In genomic region chr12:89353188-89353822, GRCh38 we compare ENCODE assay signal across 8 cellular contexts. TPM values are rescaled to one million over a fixed set of nuclear protein-coding genes. Genes with fewer than 3 reads are reported as not detected.
DNase-seq lines count a peak whose midpoint lies in the region; ATAC-seq and TF ChIP-seq lines count a peak whose summit lies in the region.

No MANE protein-coding gene starts in this region.

- no peaks in the 10 kb centered on the region for H3K9me2 ChIP-seq in SU-DHL-6 (replicated peaks; ENCODE audit: insufficient read depth, low read length)

- no peaks in the 10 kb centered on the region for H3F3A ChIP-seq in SU-DHL-6 (ENCODE audit: insufficient read depth)

- H3K36me3 ChIP-seq in SU-DHL-6 (ENCODE audit: low read length) (no peaks in the 10 kb centered on the region), psoas muscle (ENCODE audit: insufficient read depth in 1 of 2, low read depth in 1 of 2) (peaks cover 0 to 13% of the 10 kb centered on the region in 2 donors)

- H3K27ac Mint-ChIP-seq in IgD-negative memory B cell, result peak overlapping the region; percentile 69 to 96 (median 95)

- in situ Hi-C loops in astrocyte of the spinal cord (cut with HindIII; ENCODE audit: low sequenced_read_pairs), result no loop called here

- H3K4me1 ChIP-seq in psoas muscle, result peaks cover 15% of the 10 kb centered on the region

- intact Hi-C loops in psoas muscle (cut with DNase I), result loop anchor here in 1 of 2 donors (5.0 kb wide), 2 partner anchors 174 to 301 kb away; partner anchors contain the start of gene POC1B

- no peaks in the 10 kb centered on the region for H4K20me1 ChIP-seq in SU-DHL-6 (ENCODE audit: low read depth, low read length)

- peak overlapping the region; percentile 95 to 99 (median 98) for H3K4me3 Mint-ChIP-seq in IgD-negative memory B cell

- H3K9me3 ChIP-seq in SU-DHL-6 (ENCODE audit: insufficient read depth, low read length) (no peaks in the 10 kb centered on the region), psoas muscle (no peaks in the 10 kb centered on the region)

- no peaks in the 10 kb centered on the region for H3K9me3 Mint-ChIP-seq in IgD-negative memory B cell

- ATAC-seq in psoas muscle, result peak; percentile 57 to 66 (median 62)
- no peak for ATAC-seq in GM19328 (IDR thresholded peaks at IDR 0.05; ENCODE audit: unreplicated experiment)

- peak overlapping the region; percentile 50 for H3K4me3 ChIP-seq in SU-DHL-6 (ENCODE audit: insufficient read depth, low read length, poor library complexity, severe bottlenecking)
- peak overlapping the region; percentile 88 for H3K4me3 ChIP-seq in astrocyte of the spinal cord (ENCODE audit: low read depth, low read length)
- H3K4me3 ChIP-seq in psoas muscle, result peak overlapping the region; percentile 77

- peak overlapping the region; percentile 39 for H3K9ac ChIP-seq in SU-DHL-6 (ENCODE audit: low read length)

- H3K27me3 ChIP-seq in SU-DHL-6 (ENCODE audit: low read length) (no peaks in the 10 kb centered on the region), psoas muscle (ENCODE audit: insufficient read depth in 3 of 3, low read length in 2 of 3) (peaks cover 0 to 88% (median 30%) of the 10 kb centered on the region in 3 donors)

- H2AFZ ChIP-seq in SU-DHL-6 (ENCODE audit: low read depth, low read length, severe bottlenecking), result peak overlapping the region; percentile 66

- H3K4me1 Mint-ChIP-seq in IgD-negative memory B cell, result peaks cover 28 to 47% (median 44%) of the 10 kb centered on the region in 3 donors

- peaks cover 2% of the 10 kb centered on the region for H3K27me3 Mint-ChIP-seq in IgD-negative memory B cell

- peak overlapping the region; percentile 67 for H3K4me2 ChIP-seq in SU-DHL-6 (ENCODE audit: low read depth, low read length, poor library complexity, severe bottlenecking)

- H3K27ac ChIP-seq in SU-DHL-6 (ENCODE audit: low read depth, low read length) (no peak overlapping the region), psoas muscle (peak overlapping the region; percentile 85)

- peak; percentile 81 for DNase-seq in DMS 273 (lab: John Stamatoyannopoulos, UW; ENCODE audit: unreplicated experiment)
- no peak for DNase-seq in DMS 273 treated with DMSO at 0.1 percent for 48 hours (lab: John Stamatoyannopoulos, UW)
- peak; percentile 88 for DNase-seq in astrocyte of the spinal cord (ENCODE audit: low read depth, low spot score)
- DNase-seq in hypothalamus (lab: John Stamatoyannopoulos, UW), result peak in 41 of 51 donors; percentile 35 to 84 (median 57)
- peak; percentile 70 to 79 for DNase-seq in psoas muscle

- peaks cover 2% of the 10 kb centered on the region for H3K36me3 Mint-ChIP-seq in IgD-negative memory B cell

- TF ChIP-seq CTCF in SU-DHL-6 (IDR thresholded peaks at IDR 0.05; ENCODE audit: insufficient read depth, low read length, poor library complexity, severe bottlenecking), result no peak
- no peak for TF ChIP-seq CTCF in astrocyte of the spinal cord (IDR thresholded peaks at IDR 0.05; ENCODE audit: low read depth, low read length)
- TF ChIP-seq CTCF in psoas muscle (IDR thresholded peaks at IDR 0.05), result no peak

- WGBS in psoas muscle, 3 donors, result 0 to 1% (median 1%) methylated on average over 38 to 49 of the region's 49 CpGs

- no peaks in the 10 kb centered on the region for H3K79me2 ChIP-seq in SU-DHL-6 (ENCODE audit: insufficient read depth, low read length)

RNA-seq across cellular contexts. Expression of gene DUSP6, which starts 1.0 kb away (rescaled TPM):
- polyA plus RNA-seq in IgD-negative memory B cell (7.7 TPM), psoas muscle (10 to 100 TPM in 1 of 3 donors, 1 to 10 TPM in 2; 5.0 to 15.5 (median 7.1) TPM)
- 10 to 100 TPM; 10.5 to 27.0 (median 13.3) TPM for total RNA-seq in psoas muscle
